Comparison of ENCODE assay signal across 20 cellular contexts in genomic region chr2:241961454-241961853, GRCh38.
"Had no signal": no experiment of that assay in that cellular context is flagged by ENCODE, and none has a peak within 500 bp of the region (broad histone marks: within the 10 kb centered on the region; RNA-seq: fewer than 3 reads in every experiment).

No MANE protein-coding gene starts in this region.

- H3K4me2 ChIP-seq: smooth muscle cell had no signal

- H3K79me2 ChIP-seq: parathyroid adenoma had no signal

- H3K4me3 ChIP-seq: coronary artery, esophagus squamous epithelium, gastroesophageal sphincter, right lobe of liver, smooth muscle cell, thoracic aorta, upper lobe of left lung had no signal

- H3K36me3 ChIP-seq: esophagus squamous epithelium, gastroesophageal sphincter, right lobe of liver, thoracic aorta, upper lobe of left lung had no signal

- H3K9ac ChIP-seq: parathyroid adenoma had no signal

- H3K4me1 ChIP-seq: parathyroid adenoma, right lobe of liver, upper lobe of left lung had no signal

- H3K27me3 ChIP-seq: esophagus squamous epithelium, gastroesophageal sphincter, right lobe of liver, upper lobe of left lung had no signal

- ATAC-seq: gastroesophageal sphincter, left ventricle myocardium superior, right lobe of liver, T-helper 17 cell had no signal

- H3K27ac ChIP-seq: coronary artery, esophagus squamous epithelium, gastroesophageal sphincter, parathyroid adenoma, right lobe of liver, thoracic aorta, upper lobe of left lung had no signal

- DNase-seq: activated CD4-positive, alpha-beta memory T cell treated with anti-CD3 and anti-CD28 coated beads for 36 hours; activated CD4-positive, alpha-beta T cell treated with anti-CD3 and anti-CD28 coated beads for 48 hours; activated naive CD4-positive, alpha-beta T cell treated with anti-CD3 and anti-CD28 coated beads, Interleukin-2, amount 10 ng/mL, durations not matched to agents 7 days and 5 days; activated T-cell treated with anti-CD3 and anti-CD28 coated beads, Interleukin-2, amount 50 U/mL, for 48 hours; cerebellar nuclear complex; endodermal cell; esophagus squamous epithelium; head of caudate nucleus; left ventricle myocardium superior; mammary epithelial cell; stimulated activated CD4-positive, alpha-beta T cell treated with anti-CD3 and anti-CD28 coated beads, Interleukin-2, amount 100 ng/mL, for 48 hours; stimulated activated CD8-positive, alpha-beta memory T cell treated with anti-CD3 and anti-CD28 coated beads, Interleukin-4, amount 100 ng/mL, for 48 hours; T-helper 17 cell; upper lobe of left lung had no signal

- H2AFZ ChIP-seq: parathyroid adenoma had no signal

- H3K9me3 ChIP-seq: esophagus squamous epithelium, gastroesophageal sphincter, right lobe of liver, thoracic aorta, upper lobe of left lung had no signal
